In genomic region chr15:91867581-91868026, GRCh38 we compare ENCODE assay signal across 1 cellular context.
TF ChIP-seq lines count a peak whose summit lies in the region.

No MANE protein-coding gene starts in this region.

TF ChIP-seq in WTC11, 78 proteins besides CTCF, POLR2A, EP300 and RAD21 (continued from another document):
- no peak for TF ChIP-seq ZNF281 (CRISPR knock-in tag; IDR thresholded peaks at IDR 0.05)
- TF ChIP-seq FOXP1 (CRISPR knock-in tag; IDR thresholded peaks at IDR 0.05; ENCODE audit: borderline replicate concordance): no peak
- no peak for TF ChIP-seq IRF2 (CRISPR knock-in tag; IDR thresholded peaks at IDR 0.05; ENCODE audit: borderline replicate concordance, low read depth)
